1 cellular context compared by ENCODE assay signal in the genomic region with DNA sequence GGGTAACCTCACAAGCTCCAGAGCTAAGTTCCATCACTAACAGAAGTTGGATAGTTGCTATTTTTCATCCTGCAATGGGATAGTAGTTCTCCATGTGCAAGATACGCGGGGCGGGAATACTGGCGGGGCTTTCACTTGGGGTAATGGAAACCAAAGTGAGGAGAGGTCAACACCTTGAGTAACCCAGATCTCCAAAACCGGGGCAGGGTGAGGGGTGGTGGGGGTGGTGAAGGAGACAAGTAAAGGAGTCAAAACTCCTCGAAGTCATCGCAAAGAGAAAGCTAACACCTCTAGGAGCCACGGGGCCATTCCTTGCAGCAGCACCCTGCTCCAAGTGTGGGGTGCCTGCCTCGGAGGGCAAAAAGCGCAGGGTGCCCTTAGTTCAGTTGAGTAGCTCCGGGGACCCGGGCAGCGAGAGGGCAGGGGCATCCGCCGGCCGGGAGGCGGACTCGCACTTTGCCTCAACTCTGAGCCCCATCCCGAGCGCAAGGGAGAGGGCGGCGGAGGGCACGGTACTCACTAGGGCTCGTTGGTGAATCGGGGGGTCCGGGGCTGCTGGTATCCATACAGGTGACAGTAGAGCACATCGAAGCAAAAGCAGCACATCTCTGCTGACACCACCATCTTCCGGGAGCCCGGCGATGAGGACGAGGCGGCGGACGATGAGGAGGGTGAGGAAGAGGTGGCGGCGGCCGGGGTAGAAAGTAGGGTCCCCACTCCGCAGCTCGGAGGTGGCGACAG.
A peak's percentile ranks its signal among the peaks of the same experiment; 100 is the strongest.
TF ChIP-seq lines count a peak whose summit lies in the region.

No MANE protein-coding gene starts in this region.

TF ChIP-seq in H1, 55 proteins besides CTCF, POLR2A, EP300 and RAD21:
- TF ChIP-seq TBP (IDR thresholded peaks at IDR 0.05; ENCODE audit: low read depth, low read length) (no peak), POLR2AphosphoS5 (IDR thresholded peaks at IDR 0.05; ENCODE audit: low read depth, low read length) (no peak), KDM4A (IDR thresholded peaks at IDR 0.05; ENCODE audit: low read depth, low read length, severe bottlenecking) (peak; percentile 37), TAF1 (IDR thresholded peaks at IDR 0.05; ENCODE audit: low read depth, low read length) (0 out of 2 replicates have a peak, but pooled peaks have one; percentile 9)
